ENCODE assay signal across 8 cellular contexts in genomic region chr16:20805684-20806167, GRCh38. TPM values are rescaled to one million over a fixed set of nuclear protein-coding genes. Genes with fewer than 3 reads are reported as not detected.
A peak's percentile ranks its signal among the peaks of the same experiment; 100 is the strongest.
DNase-seq lines count a peak whose midpoint lies in the region; ATAC-seq, FAIRE-seq and TF ChIP-seq lines count a peak whose summit lies in the region.
"Not testable (repeated sequence)": the region's sequence is repeated elsewhere in the genome, so short reads cannot be mapped to it uniquely, and the experiment has no call there.

No MANE protein-coding gene starts in this region.

- CTCF ChIA-PET in T-cell (lab: Charles Lee) = interaction anchor here in 1 of 2 donors (1.0 kb wide), 1 partner anchor 69 kb away, joined by 3 read pairs; no protein-coding TSS in a partner anchor
- CTCF ChIA-PET in HepG2 (lab: Yijun Ruan, JAX; ENCODE audit: low intra/inter-chr PET ratio, low total read pairs) = interaction anchor here (0.9 kb wide), 1 partner anchor 278 kb away, joined by 4 read pairs; no protein-coding TSS in a partner anchor

- BruUV-seq in HepG2 (replicated peaks; lab: Mats Ljungman, UMichigan) = TSS peak; percentile 90

- WGBS in esophagus, 2 donors = 10 to 11% methylated on average over 12 of the region's 12 CpGs
- under 1% methylated on average over 12 of the region's 12 CpGs for WGBS in HepG2 (ENCODE audit: low lambda C conversion rate)
- WGBS in upper lobe of left lung, 2 donors = 5 to 9% methylated on average over 11 to 12 of the region's 12 CpGs

- not testable (repeated sequence) for TF ChIP-seq POLR2A in HepG2 (IDR thresholded peaks at IDR 0.05; ENCODE audit: insufficient read depth in 1 of 2, low read depth in 2 of 2, low read length in 2 of 2); upper lobe of left lung (IDR thresholded peaks at IDR 0.05)

- in situ Hi-C loops in HepG2 (cut with HindIII; ENCODE audit: extremely low pct_ligation_motif_present, low pct_unique_long_range_greater_than_20kb) = not testable (repeated sequence)

- POLR2A ChIA-PET in T-cell (lab: Charles Lee) = not testable (repeated sequence)
- POLR2A ChIA-PET in HepG2 (lab: Yijun Ruan, JAX) = interaction anchor here (0.6 to 1.7 kb wide), 8 partner anchors 10 to 1282 kb away, joined by 3 to 17 read pairs (median 3); partner anchors contain the start of genes ACSM3, DCUN1D3 and LYRM1

- not testable (repeated sequence) for FAIRE-seq in HepG2 (lab: Jason Lieb, UNC)

- H3K36me3 ChIP-seq in ES-I3 (ENCODE audit: insufficient read depth, low read length); KMS-11 (ENCODE audit: insufficient read depth); esophagus (ENCODE audit: control insufficient read depth in 2 of 2, insufficient read depth in 2 of 2, low read length in 1 of 2); HepG2 (replicated peaks in 1 of 2; ENCODE audit: control insufficient read depth in 1 of 2, insufficient read depth in 2 of 2, low read length in 2 of 2); parathyroid adenoma (ENCODE audit: control insufficient read depth, insufficient read depth, low read length); upper lobe of left lung: not testable (repeated sequence)

- H3K79me2 ChIP-seq in KMS-11 (ENCODE audit: insufficient read depth, low read depth); HepG2 (ENCODE audit: insufficient read depth, low read length); parathyroid adenoma: not testable (repeated sequence)

- DNase-seq in T-cell = peak in 2 of 34 experiments; percentile 0 to 1
- peak; percentile 78 for DNase-seq in HepG2 (ENCODE audit: low spot score)
- DNase-seq in upper lobe of left lung = peak in 1 of 2 donors; percentile 21

- intact Hi-C loops in HepG2 (cut with micrococcal nuclease; ENCODE audit: unreplicated experiment) = not testable (repeated sequence)

- peak overlapping the region; percentile 98 to 99 (median 98) for H3K4me3 Mint-ChIP-seq in T-cell

- TF ChIP-seq RAD21 in HepG2 (CRISPR knock-in tag; IDR thresholded peaks at IDR 0.05) = not testable (repeated sequence)

- H2AFZ ChIP-seq in KMS-11 (ENCODE audit: low read depth) = peak overlapping the region; percentile 91
- H2AFZ ChIP-seq in HepG2 (ENCODE audit: low read length) = peak overlapping the region; percentile 31
- H2AFZ ChIP-seq in parathyroid adenoma = peak overlapping the region; percentile 87

- H3K4me1 ChIP-seq in ES-I3 (ENCODE audit: insufficient read depth, low read length); KMS-11 (ENCODE audit: low read depth, poor library complexity, severe bottlenecking); esophagus (ENCODE audit: control insufficient read depth in 2 of 2, insufficient read depth in 2 of 2, low read length in 1 of 2): not testable (repeated sequence)
- H3K4me1 ChIP-seq in HepG2 (ENCODE audit: insufficient read depth, low read length) = peaks cover 40% of the 10 kb centered on the region
- H3K4me1 ChIP-seq in parathyroid adenoma = peaks cover 13% of the 10 kb centered on the region
- H3K4me1 ChIP-seq in upper lobe of left lung = peaks cover 6 to 25% (median 14%) of the 10 kb centered on the region in 4 donors

- TF ChIP-seq EP300 in HepG2 (IDR thresholded peaks at IDR 0.05; ENCODE audit: low read depth in 2 of 2, low read length in 2 of 2); upper lobe of left lung (IDR thresholded peaks at IDR 0.05): not testable (repeated sequence)
- TF ChIP-seq EP300 in HepG2 (CRISPR knock-in tag; IDR thresholded peaks at IDR 0.05; ENCODE audit: borderline replicate concordance) = peak; percentile 48

- H3K4me2 ChIP-seq in KMS-11 (peak overlapping the region; percentile 73), HepG2 (ENCODE audit: low read depth, low read length) (peak overlapping the region; percentile 83), parathyroid adenoma (ENCODE audit: low read length) (peak overlapping the region; percentile 92)

- H3K4me1 Mint-ChIP-seq in T-cell = peaks cover 18 to 23% (median 19%) of the 10 kb centered on the region in 3 donors

- not testable (repeated sequence) for H3K36me3 Mint-ChIP-seq in T-cell

- peak overlapping the region; percentile 74 for H3K27ac ChIP-seq in KMS-11
- H3K27ac ChIP-seq in angular gyrus (ENCODE audit: low read depth, low read length) = peak overlapping the region; percentile 66
- H3K27ac ChIP-seq in esophagus (ENCODE audit: low read depth in 2 of 2, low read length in 1 of 2) = peak overlapping the region; percentile 91
- peak overlapping the region; percentile 87 for H3K27ac ChIP-seq in HepG2 (ENCODE audit: extremely low read length, insufficient read depth, low read length)
- peak overlapping the region; percentile 97 for H3K27ac ChIP-seq in parathyroid adenoma
- peak overlapping the region; percentile 85 to 96 (median 91) for H3K27ac ChIP-seq in upper lobe of left lung

- H3K9ac ChIP-seq in ES-I3 (ENCODE audit: low read depth, low read length) (peak overlapping the region; percentile 88), KMS-11 (peak overlapping the region; percentile 80; the same call in 1 of the 2 replicates), HepG2 (ENCODE audit: insufficient read depth, low read depth, low read length) (peak overlapping the region; percentile 89), parathyroid adenoma (peak overlapping the region; percentile 16)

- not testable (repeated sequence) for H3K9me3 Mint-ChIP-seq in T-cell

- H3K27ac Mint-ChIP-seq in T-cell = peak overlapping the region; percentile 94 to 95

- not testable (repeated sequence) for H4K20me1 ChIP-seq in KMS-11 (ENCODE audit: insufficient read depth); HepG2 (ENCODE audit: insufficient read depth, low read length)

- not testable (repeated sequence) for H3K27me3 Mint-ChIP-seq in T-cell

- H3K4me3 ChIP-seq in KMS-11 (IDR thresholded peaks at IDR 0.05; ENCODE audit: insufficient read depth, low read depth, low read length) = not testable (repeated sequence)
- peak overlapping the region; percentile 92 to 98 for H3K4me3 ChIP-seq in esophagus (ENCODE audit: low read depth in 1 of 2, low read length in 2 of 2)
- peak overlapping the region; percentile 72 to 98 (median 87) for H3K4me3 ChIP-seq in HepG2 (replicated peaks in 1 of 3; ENCODE audit: insufficient read depth in 1 of 3, low read depth in 2 of 3, low read length in 3 of 3)
- H3K4me3 ChIP-seq in parathyroid adenoma (ENCODE audit: low read depth, low read length) = peak overlapping the region; percentile 97
- peak overlapping the region; percentile 73 to 79 (median 75) for H3K4me3 ChIP-seq in upper lobe of left lung

- TF ChIP-seq CTCF in KMS-11 (conservative IDR thresholded peaks at IDR 0.05; ENCODE audit: low read depth, low read length); HepG2 (CRISPR knock-in tag; IDR thresholded peaks at IDR 0.05); parathyroid adenoma (IDR thresholded peaks at IDR 0.05); upper lobe of left lung (IDR thresholded peaks at IDR 0.05): not testable (repeated sequence)

- not testable (repeated sequence) for H3K27me3 ChIP-seq in KMS-11 (ENCODE audit: insufficient read depth, low read depth); esophagus (ENCODE audit: control insufficient read depth in 1 of 2, insufficient read depth in 2 of 2, low read length in 2 of 2); HepG2 (ENCODE audit: control insufficient read depth in 1 of 2, insufficient read depth in 2 of 2, low read length in 2 of 2); parathyroid adenoma (ENCODE audit: control insufficient read depth, insufficient read depth, low read length); upper lobe of left lung

- peak in 1 of 4 experiments; percentile 3 for ATAC-seq in T-cell (replicated peaks in 1 of 4)
- ATAC-seq in HepG2 = peak; percentile 71
- ATAC-seq in upper lobe of left lung (ENCODE audit: low FRiP score in 2 of 2) = not testable (repeated sequence)

- not testable (repeated sequence) for H3K9me3 ChIP-seq in ES-I3 (ENCODE audit: control insufficient read depth, insufficient read depth, low read length); esophagus (ENCODE audit: control insufficient read depth in 2 of 2, insufficient read depth in 1 of 2, low read depth in 1 of 2, low read length in 1 of 2); HepG2 (ENCODE audit: low read length); parathyroid adenoma (ENCODE audit: control insufficient read depth, low read length); upper lobe of left lung

RNA-seq across cellular contexts. Expression of gene ERI2, which starts 0.5 kb away (rescaled TPM):
- 1 to 10 TPM; 2.3 to 3.0 (median 2.4) TPM for total RNA-seq in T-cell
- polyA plus RNA-seq in esophagus = 1 to 10 TPM; 7.7 to 8.0 TPM
- total RNA-seq in HepG2 (2016; rRNA removed; fragmentation: Illumina TruSeq; extraction: Trizol) = 41.3 and 53.1 TPM in 2 replicates
- 19.3 and 19.4 TPM in 2 replicates for total RNA-seq in HepG2 (2016; cell fraction: cytosol; rRNA removed; fragmentation: Illumina TruSeq; extraction: Trizol; ENCODE audit: low read depth)
- 40.2 and 47.3 TPM in 2 replicates for total RNA-seq in HepG2 (2016; cell fraction: insoluble cytoplasmic fraction; rRNA removed; fragmentation: Illumina TruSeq; extraction: Trizol)
- total RNA-seq in HepG2 (2016; cell fraction: membrane; rRNA removed; fragmentation: Illumina TruSeq; extraction: Trizol) = 41.1 and 44.1 TPM in 2 replicates
- total RNA-seq in HepG2 (2016; cell fraction: nucleus; rRNA removed; fragmentation: Illumina TruSeq; extraction: Trizol) = 48.1 and 48.5 TPM in 2 replicates
- 16.3 and 17.4 TPM in 2 replicates for polyA plus RNA-seq in HepG2 (2011; rRNA removed)
- polyA plus RNA-seq in HepG2 (2011; cell fraction: cytosol; rRNA removed) = 7.2 and 9.4 TPM in 2 replicates
- polyA plus RNA-seq in HepG2 (2011; cell fraction: nucleus; rRNA removed) = 24.8 and 33.6 TPM in 2 replicates
- 11.3 and 21.2 TPM in 2 replicates for polyA plus RNA-seq in HepG2 (2012)
- 3.9 and 6.1 TPM in 2 replicates for polyA plus RNA-seq in HepG2 (2016; cell fraction: cytosol; fragmentation: Illumina TruSeq; extraction: Trizol; ENCODE audit: low read depth)
- polyA plus RNA-seq in HepG2 (2016; cell fraction: insoluble cytoplasmic fraction; fragmentation: Illumina TruSeq; extraction: Trizol; ENCODE audit: low read depth) = 40.1 and 44.5 TPM in 2 replicates
- 16.7 and 17.7 TPM in 2 replicates for polyA plus RNA-seq in HepG2 (2016; cell fraction: membrane; fragmentation: Illumina TruSeq; extraction: Trizol; ENCODE audit: low read depth)
- 46.2 and 48.0 TPM in 2 replicates for polyA plus RNA-seq in HepG2 (2016; cell fraction: nucleus; fragmentation: Illumina TruSeq; extraction: Trizol; ENCODE audit: insufficient read depth, low read depth)
- 10.5 and 15.9 TPM in 2 replicates for polyA minus RNA-seq in HepG2 (2011; rRNA and poly(A)+ RNA removed; ENCODE audit: low replicate concordance)
- polyA minus RNA-seq in HepG2 (2011; cell fraction: cytosol; rRNA and poly(A)+ RNA removed) = 8.3 and 13.4 TPM in 2 replicates
- 45.3 and 46.2 TPM in 2 replicates for polyA minus RNA-seq in HepG2 (2011; cell fraction: nucleus; rRNA and poly(A)+ RNA removed)
- 10 to 100 TPM in 4 of 6 donors, 1 to 10 TPM in 2; 7.3 to 13.8 (median 11.6) TPM for total RNA-seq in upper lobe of left lung

RNA-seq across cellular contexts. Expression of gene REXO5, which starts 0.6 kb away (rescaled TPM):
- total RNA-seq in T-cell (1 to 10 TPM in 1 of 5 donors, under 1 TPM in 4; 0.57 to 1.7 (median 0.89) TPM), HepG2 (2016; rRNA removed; fragmentation: Illumina TruSeq; extraction: Trizol) (13.1 and 14.4 TPM in 2 replicates), upper lobe of left lung (10 to 100 TPM in 1 of 6 donors, 1 to 10 TPM in 5; 2.1 to 12.7 (median 3.0) TPM)
- polyA plus RNA-seq in esophagus (1 to 10 TPM; 1.4 to 1.5 TPM), HepG2 (2011; rRNA removed) (5.5 and 5.9 TPM in 2 replicates)
- 13.8 and 15.9 TPM in 2 replicates for total RNA-seq in HepG2 (2016; cell fraction: cytosol; rRNA removed; fragmentation: Illumina TruSeq; extraction: Trizol; ENCODE audit: low read depth)
- 12.0 and 13.3 TPM in 2 replicates for total RNA-seq in HepG2 (2016; cell fraction: insoluble cytoplasmic fraction; rRNA removed; fragmentation: Illumina TruSeq; extraction: Trizol)
- 10.3 and 11.4 TPM in 2 replicates for total RNA-seq in HepG2 (2016; cell fraction: membrane; rRNA removed; fragmentation: Illumina TruSeq; extraction: Trizol)
- total RNA-seq in HepG2 (2016; cell fraction: nucleus; rRNA removed; fragmentation: Illumina TruSeq; extraction: Trizol) = 18.6 and 20.9 TPM in 2 replicates
- polyA plus RNA-seq in HepG2 (2011; cell fraction: cytosol; rRNA removed) = 2.1 and 2.7 TPM in 2 replicates
- polyA plus RNA-seq in HepG2 (2011; cell fraction: nucleus; rRNA removed) = 9.1 and 9.5 TPM in 2 replicates
- 3.5 and 6.7 TPM in 2 replicates for polyA plus RNA-seq in HepG2 (2012)
- 2.0 and 2.6 TPM in 2 replicates for polyA plus RNA-seq in HepG2 (2016; cell fraction: cytosol; fragmentation: Illumina TruSeq; extraction: Trizol; ENCODE audit: low read depth)
- polyA plus RNA-seq in HepG2 (2016; cell fraction: insoluble cytoplasmic fraction; fragmentation: Illumina TruSeq; extraction: Trizol; ENCODE audit: low read depth) = 10.4 and 10.8 TPM in 2 replicates
- 3.7 and 4.7 TPM in 2 replicates for polyA plus RNA-seq in HepG2 (2016; cell fraction: membrane; fragmentation: Illumina TruSeq; extraction: Trizol; ENCODE audit: low read depth)
- 17.5 and 20.3 TPM in 2 replicates for polyA plus RNA-seq in HepG2 (2016; cell fraction: nucleus; fragmentation: Illumina TruSeq; extraction: Trizol; ENCODE audit: insufficient read depth, low read depth)
- polyA minus RNA-seq in HepG2 (2011; rRNA and poly(A)+ RNA removed; ENCODE audit: low replicate concordance) = 6.7 and 10.1 TPM in 2 replicates
- polyA minus RNA-seq in HepG2 (2011; cell fraction: cytosol; rRNA and poly(A)+ RNA removed) = 3.8 and 5.8 TPM in 2 replicates
- polyA minus RNA-seq in HepG2 (2011; cell fraction: nucleus; rRNA and poly(A)+ RNA removed) = 26.3 and 29.6 TPM in 2 replicates

RNA-seq across cellular contexts. Expression of gene ACSM3, which starts 41.9 kb away (rescaled TPM):
- total RNA-seq in T-cell = 1 to 10 TPM; 6.4 to 9.2 (median 8.9) TPM
- 1 to 10 TPM; 3.3 to 6.3 TPM for polyA plus RNA-seq in esophagus
- 108 and 125 TPM in 2 replicates for total RNA-seq in HepG2 (2016; rRNA removed; fragmentation: Illumina TruSeq; extraction: Trizol)
- total RNA-seq in HepG2 (2016; cell fraction: cytosol; rRNA removed; fragmentation: Illumina TruSeq; extraction: Trizol; ENCODE audit: low read depth) = 16.9 and 17.5 TPM in 2 replicates
- total RNA-seq in HepG2 (2016; cell fraction: insoluble cytoplasmic fraction; rRNA removed; fragmentation: Illumina TruSeq; extraction: Trizol) = 103 and 128 TPM in 2 replicates
- total RNA-seq in HepG2 (2016; cell fraction: membrane; rRNA removed; fragmentation: Illumina TruSeq; extraction: Trizol) = 55.2 and 56.2 TPM in 2 replicates
- 194 and 207 TPM in 2 replicates for total RNA-seq in HepG2 (2016; cell fraction: nucleus; rRNA removed; fragmentation: Illumina TruSeq; extraction: Trizol)
- polyA plus RNA-seq in HepG2 (2011; rRNA removed) = 74.0 and 84.3 TPM in 2 replicates
- 50.4 and 63.7 TPM in 2 replicates for polyA plus RNA-seq in HepG2 (2011; cell fraction: cytosol; rRNA removed)
- 123 and 153 TPM in 2 replicates for polyA plus RNA-seq in HepG2 (2011; cell fraction: nucleus; rRNA removed)
- polyA plus RNA-seq in HepG2 (2012) = 99.7 and 110 TPM in 2 replicates
- 14.1 and 15.2 TPM in 2 replicates for polyA plus RNA-seq in HepG2 (2016; cell fraction: cytosol; fragmentation: Illumina TruSeq; extraction: Trizol; ENCODE audit: low read depth)
- polyA plus RNA-seq in HepG2 (2016; cell fraction: insoluble cytoplasmic fraction; fragmentation: Illumina TruSeq; extraction: Trizol; ENCODE audit: low read depth) = 156 and 162 TPM in 2 replicates
- 43.7 and 47.6 TPM in 2 replicates for polyA plus RNA-seq in HepG2 (2016; cell fraction: membrane; fragmentation: Illumina TruSeq; extraction: Trizol; ENCODE audit: low read depth)
- 215 and 247 TPM in 2 replicates for polyA plus RNA-seq in HepG2 (2016; cell fraction: nucleus; fragmentation: Illumina TruSeq; extraction: Trizol; ENCODE audit: insufficient read depth, low read depth)
- polyA minus RNA-seq in HepG2 (2011; rRNA and poly(A)+ RNA removed; ENCODE audit: low replicate concordance) = 0.82 and 141 TPM in 2 replicates
- 18.3 and 32.4 TPM in 2 replicates for polyA minus RNA-seq in HepG2 (2011; cell fraction: cytosol; rRNA and poly(A)+ RNA removed)
- 204 and 288 TPM in 2 replicates for polyA minus RNA-seq in HepG2 (2011; cell fraction: nucleus; rRNA and poly(A)+ RNA removed)
- 10 to 100 TPM in 5 of 6 donors, 1 to 10 TPM in 1; 8.5 to 28.6 (median 15.9) TPM for total RNA-seq in upper lobe of left lung

Comparison
In these comparisons a context has a peak if more than half of its experiments do, and no peak if none do; other contexts are left out.
1. H3K9ac ChIP-seq: peak in every context shown above with its lines; median percentile 89 in HepG2; 88 in ES-I3; 80 in KMS-11; 16 in parathyroid adenoma.
2. H2AFZ ChIP-seq: peak in every context shown above with its lines; median percentile 91 in KMS-11; 87 in parathyroid adenoma; 31 in HepG2.